Comparison of ENCODE assay signal across 16 cellular contexts in the genomic region with DNA sequence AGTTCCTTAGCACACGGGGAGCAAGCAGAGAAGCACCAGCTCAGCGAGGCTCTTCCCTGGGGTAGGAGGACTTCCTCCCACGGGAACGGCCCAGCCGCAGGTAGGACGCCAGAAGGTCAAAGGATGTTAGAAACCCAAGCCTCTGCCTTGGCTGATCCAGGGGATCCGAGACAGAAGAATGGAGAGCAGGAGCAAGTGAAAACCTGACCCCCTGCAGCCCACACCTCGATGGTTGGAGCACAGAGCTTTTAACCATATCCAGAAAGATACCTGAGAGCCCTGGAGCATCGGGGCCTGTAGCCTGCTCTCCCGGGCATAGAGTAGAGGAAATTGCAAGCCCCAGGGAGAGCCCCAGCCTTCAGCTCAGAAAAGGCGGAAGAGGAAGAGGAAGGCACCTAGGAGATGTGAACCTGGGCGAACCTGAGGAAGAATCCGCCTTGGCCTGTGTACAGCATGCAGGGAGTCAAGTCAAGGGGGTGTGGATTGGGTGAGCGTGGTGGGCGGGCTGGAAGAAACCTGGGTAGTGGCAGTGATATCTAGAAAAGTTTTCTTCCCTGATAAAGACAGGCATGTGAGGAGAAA.
"Had no signal": no experiment of that assay in that cellular context is flagged by ENCODE, and none has a peak within 500 bp of the region (broad histone marks: within the 10 kb centered on the region; RNA-seq: fewer than 3 reads in every experiment).

No MANE protein-coding gene starts in this region.

- H3K9me3 ChIP-seq: psoas muscle, right lobe of liver, tibial artery, upper lobe of right lung had no signal

- DNase-seq: cortex of kidney; effector memory CD8-positive, alpha-beta T cell; erythroblast; foreskin keratinocyte; naive thymus-derived CD4-positive, alpha-beta T cell; psoas muscle; retina; right lobe of liver; stimulated activated CD4-positive, alpha-beta T cell treated with anti-CD3 and anti-CD28 coated beads, Interleukin-4, amount 100 ng/mL, for 1 hour; stimulated activated CD8-positive, alpha-beta memory T cell treated with anti-CD3 and anti-CD28 coated beads, Interleukin-4, amount 100 ng/mL, for 48 hours; stimulated activated naive CD8-positive, alpha-beta T cell treated with anti-CD3 and anti-CD28 coated beads, Interleukin-15, Interleukin-2, amounts not matched to agents 100 U/mL and 50 U/mL, for 24 hours; upper lobe of right lung had no signal

- H3K4me1 ChIP-seq: foreskin keratinocyte, right lobe of liver had no signal

- H3K4me1 Mint-ChIP-seq: central memory CD8-positive, alpha-beta T cell; stimulated activated effector memory CD8-positive, alpha-beta T cell treated with anti-CD3 and anti-CD28 coated beads, Interleukin-12 subunit alpha, Interleukin-12 subunit beta, amount 100 ng/mL, for 72 hours had no signal

- H3K4me2 ChIP-seq: hepatocyte had no signal

- H3K27ac Mint-ChIP-seq: effector memory CD8-positive, alpha-beta T cell; stimulated activated effector memory CD8-positive, alpha-beta T cell treated with anti-CD3 and anti-CD28 coated beads, Interleukin-12 subunit alpha, Interleukin-12 subunit beta, amount 100 ng/mL, for 72 hours had no signal

- H3K36me3 ChIP-seq: right lobe of liver, tibial artery, upper lobe of right lung had no signal

- H3K27ac ChIP-seq: foreskin keratinocyte, hepatocyte, psoas muscle, right lobe of liver, upper lobe of right lung had no signal

- ATAC-seq: effector memory CD8-positive, alpha-beta T cell; foreskin keratinocyte; naive thymus-derived CD4-positive, alpha-beta T cell; psoas muscle; right lobe of liver; stimulated activated effector memory CD8-positive, alpha-beta T cell treated with anti-CD3 and anti-CD28 coated beads, Interleukin-12 subunit alpha, Interleukin-12 subunit beta, amount 100 ng/mL, for 72 hours; stimulated activated naive CD8-positive, alpha-beta T cell treated with anti-CD3 and anti-CD28 coated beads, Interleukin-15, Interleukin-2, amounts not matched to agents 100 U/mL and 50 U/mL, for 24 hours; upper lobe of right lung had no signal

- H3K9me3 Mint-ChIP-seq: central memory CD8-positive, alpha-beta T cell; effector memory CD8-positive, alpha-beta T cell; naive thymus-derived CD4-positive, alpha-beta T cell; stimulated activated effector memory CD8-positive, alpha-beta T cell treated with anti-CD3 and anti-CD28 coated beads, Interleukin-12 subunit alpha, Interleukin-12 subunit beta, amount 100 ng/mL, for 72 hours had no signal

- H3K27me3 ChIP-seq: foreskin keratinocyte, hepatocyte, right lobe of liver, tibial artery, upper lobe of right lung had no signal

- H2AFZ ChIP-seq: hepatocyte had no signal

- H3K36me3 Mint-ChIP-seq: naive thymus-derived CD4-positive, alpha-beta T cell; stimulated activated effector memory CD8-positive, alpha-beta T cell treated with anti-CD3 and anti-CD28 coated beads, Interleukin-12 subunit alpha, Interleukin-12 subunit beta, amount 100 ng/mL, for 72 hours had no signal

- H3K4me3 ChIP-seq: hepatocyte, psoas muscle, right lobe of liver, tibial artery, upper lobe of right lung had no signal

- H3K4me3 Mint-ChIP-seq: central memory CD8-positive, alpha-beta T cell; effector memory CD8-positive, alpha-beta T cell; naive thymus-derived CD4-positive, alpha-beta T cell; stimulated activated effector memory CD8-positive, alpha-beta T cell treated with anti-CD3 and anti-CD28 coated beads, Interleukin-12 subunit alpha, Interleukin-12 subunit beta, amount 100 ng/mL, for 72 hours had no signal
